In the genomic region with DNA sequence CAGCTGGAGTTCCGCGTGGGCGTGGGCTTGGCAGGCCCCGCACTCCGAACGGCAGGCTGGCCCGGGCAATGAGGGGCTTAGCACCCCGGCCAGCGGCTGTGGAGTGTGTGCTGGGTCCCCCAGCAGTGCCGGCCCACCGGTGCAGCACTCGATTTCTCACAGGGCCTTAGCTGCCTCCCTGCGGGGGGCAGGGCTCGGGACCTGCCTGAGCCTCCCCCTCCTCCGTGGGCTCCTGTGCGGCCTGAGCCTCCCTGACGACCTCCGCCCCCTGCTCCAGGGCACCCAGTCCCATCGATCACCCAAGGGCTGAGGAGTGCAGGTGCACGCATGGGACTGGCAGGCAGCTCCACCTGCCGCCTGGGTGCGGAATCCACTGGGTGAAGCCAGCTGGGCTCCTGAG, we compare ENCODE assay signal across 37 cellular contexts.
"Had no signal": no experiment of that assay in that cellular context is flagged by ENCODE, and none has a peak within 500 bp of the region (broad histone marks: within the 10 kb centered on the region; RNA-seq: fewer than 3 reads in every experiment).

No MANE protein-coding gene starts in this region.

- DNase-seq: activated effector memory CD4-positive, alpha-beta T cell treated with anti-CD3 and anti-CD28 coated beads, Interleukin-2, amount 50 U/mL, for 16 hours; activated effector memory CD4-positive, alpha-beta T cell treated with Interleukin-2 at 50 U/mL for 16 hours; activated gamma-delta T cell; activated gamma-delta T cell treated with Interleukin-2 at 50 U/mL for 16 hours; activated naive CD4-positive, alpha-beta T cell; activated naive CD4-positive, alpha-beta T cell treated with anti-CD3 and anti-CD28 coated beads for 36 hours; activated naive CD4-positive, alpha-beta T cell treated with anti-CD3 and anti-CD28 coated beads, Interleukin-2, amount 10 ng/mL, durations not matched to agents 7 days and 5 days; activated naive CD4-positive, alpha-beta T cell treated with anti-CD3 and anti-CD28 coated beads, Interleukin-2, amount 50 U/mL, for 16 hours; activated naive CD4-positive, alpha-beta T cell treated with Interleukin-2 at 50 U/mL for 16 hours; activated naive CD8-positive, alpha-beta T cell treated with anti-CD3 and anti-CD28 coated beads for 36 hours; activated naive CD8-positive, alpha-beta T cell treated with anti-CD3 and anti-CD28 coated beads, Interleukin-2, amount 10 ng/mL, durations not matched to agents 7 days and 5 days; activated naive CD8-positive, alpha-beta T cell treated with anti-CD3 and anti-CD28 coated beads, Interleukin-2, amount 50 U/mL, for 24 hours; activated T-cell treated with anti-CD3 and anti-CD28 coated beads for 4 hours; activated T-cell treated with anti-CD3 and anti-CD28 coated beads, Interleukin-2, amount 50 U/mL, for 1 hour; activated T-cell treated with anti-CD3 and anti-CD28 coated beads, Interleukin-2, amount 50 U/mL, for 24 hours; activated T-cell treated with anti-CD3 and anti-CD28 coated beads, Interleukin-2, amount 50 U/mL, for 4 hours; activated T-cell treated with anti-CD3 and anti-CD28 coated beads, Interleukin-2, amount 50 U/mL, for 48 hours; activated T-cell treated with anti-CD3 and anti-CD28 coated beads, Interleukin-2, amount 50 U/mL, for 72 hours; adrenal gland; amniotic stem cell; amygdala; anterior cingulate cortex; aorta; body of pancreas; brain microvascular endothelial cell; caudate nucleus; central memory CD4-positive, alpha-beta T cell; cerebellar nuclear complex had no signal

- H3K36me3 ChIP-seq: adrenal gland, brain microvascular endothelial cell, breast epithelium, cardiac muscle cell had no signal

- H3K27me3 ChIP-seq: adrenal gland, body of pancreas, brain microvascular endothelial cell, breast epithelium, cardiac muscle cell had no signal

- H3K9me3 ChIP-seq: adrenal gland, body of pancreas, breast epithelium had no signal

- H3K4me1 Mint-ChIP-seq: activated naive CD4-positive, alpha-beta T cell treated with anti-CD3 and anti-CD28 coated beads, Interleukin-2, amount 10 ng/mL, durations not matched to agents 7 days and 5 days; activated naive CD4-positive, alpha-beta T cell treated with anti-CD3 and anti-CD28 coated beads, Interleukin-2, amount 50 U/mL, for 24 hours; activated naive CD8-positive, alpha-beta T cell treated with anti-CD3 and anti-CD28 coated beads for 36 hours; activated naive CD8-positive, alpha-beta T cell treated with anti-CD3 and anti-CD28 coated beads, Interleukin-2, amount 10 ng/mL, durations not matched to agents 7 days and 5 days; activated naive CD8-positive, alpha-beta T cell treated with anti-CD3 and anti-CD28 coated beads, Interleukin-2, amount 50 U/mL, for 24 hours; activated T-helper 17 cell treated with anti-CD3 and anti-CD28 coated beads, Interleukin-2, amount 50 U/mL, for 72 hours had no signal

- H3K9me3 Mint-ChIP-seq: activated naive CD4-positive, alpha-beta T cell treated with anti-CD3 and anti-CD28 coated beads, Interleukin-2, amount 50 U/mL, for 24 hours; activated T-helper 17 cell treated with anti-CD3 and anti-CD28 coated beads, Interleukin-2, amount 50 U/mL, for 72 hours had no signal

- H3K36me3 Mint-ChIP-seq: activated naive CD4-positive, alpha-beta T cell treated with anti-CD3 and anti-CD28 coated beads, Interleukin-2, amount 10 ng/mL, durations not matched to agents 7 days and 5 days; activated naive CD4-positive, alpha-beta T cell treated with anti-CD3 and anti-CD28 coated beads, Interleukin-2, amount 50 U/mL, for 24 hours; activated naive CD4-positive, alpha-beta T cell treated with anti-CD3 and anti-CD28 coated beads, Interleukin-2, amount 50 U/mL, for 72 hours; activated naive CD8-positive, alpha-beta T cell; activated naive CD8-positive, alpha-beta T cell treated with anti-CD3 and anti-CD28 coated beads for 36 hours; activated naive CD8-positive, alpha-beta T cell treated with anti-CD3 and anti-CD28 coated beads, Interleukin-2, amount 10 ng/mL, durations not matched to agents 7 days and 5 days; brain had no signal

- H3K4me3 Mint-ChIP-seq: activated naive CD4-positive, alpha-beta T cell treated with anti-CD3 and anti-CD28 coated beads for 36 hours; activated naive CD4-positive, alpha-beta T cell treated with anti-CD3 and anti-CD28 coated beads, Interleukin-2, amount 10 ng/mL, durations not matched to agents 7 days and 5 days; activated naive CD4-positive, alpha-beta T cell treated with anti-CD3 and anti-CD28 coated beads, Interleukin-2, amount 50 U/mL, for 24 hours; activated naive CD8-positive, alpha-beta T cell; activated naive CD8-positive, alpha-beta T cell treated with anti-CD3 and anti-CD28 coated beads for 36 hours; activated naive CD8-positive, alpha-beta T cell treated with anti-CD3 and anti-CD28 coated beads, Interleukin-2, amount 10 ng/mL, durations not matched to agents 7 days and 5 days; activated naive CD8-positive, alpha-beta T cell treated with anti-CD3 and anti-CD28 coated beads, Interleukin-2, amount 50 U/mL, for 24 hours; activated T-cell treated with anti-CD3 and anti-CD28 coated beads, Interleukin-2, amount 50 U/mL, for 24 hours; activated T-cell treated with anti-CD3 and anti-CD28 coated beads, Interleukin-2, amount 50 U/mL, for 4 hours; activated T-cell treated with anti-CD3 and anti-CD28 coated beads, Interleukin-2, amount 50 U/mL, for 72 hours; activated T-helper 1 cell treated with anti-CD3 and anti-CD28 coated beads, Interleukin-12 subunit alpha, Interleukin-12 subunit beta, Interleukin-2, Interleukin-4 antibody, amounts not matched to agents 30 ng/mL and 10 ng/mL and 1 ng/mL, durations not matched to agents 14 hours and 24 hours and 36 hours; activated T-helper 17 cell treated with anti-CD3 and anti-CD28 coated beads, Interleukin-2, amount 50 U/mL, for 72 hours; brain had no signal

- H3K27me3 Mint-ChIP-seq: activated naive CD4-positive, alpha-beta T cell treated with anti-CD3 and anti-CD28 coated beads, Interleukin-2, amount 10 ng/mL, durations not matched to agents 7 days and 5 days; activated naive CD4-positive, alpha-beta T cell treated with anti-CD3 and anti-CD28 coated beads, Interleukin-2, amount 50 U/mL, for 24 hours; activated naive CD8-positive, alpha-beta T cell; activated naive CD8-positive, alpha-beta T cell treated with anti-CD3 and anti-CD28 coated beads for 36 hours; activated naive CD8-positive, alpha-beta T cell treated with anti-CD3 and anti-CD28 coated beads, Interleukin-2, amount 10 ng/mL, durations not matched to agents 7 days and 5 days; activated naive CD8-positive, alpha-beta T cell treated with anti-CD3 and anti-CD28 coated beads, Interleukin-2, amount 50 U/mL, for 24 hours; activated T-cell treated with anti-CD3 and anti-CD28 coated beads, Interleukin-2, amount 50 U/mL, for 24 hours; activated T-helper 17 cell treated with anti-CD3 and anti-CD28 coated beads, Interleukin-2, amount 50 U/mL, for 72 hours; brain had no signal

- H3K27ac Mint-ChIP-seq: activated naive CD4-positive, alpha-beta T cell treated with anti-CD3 and anti-CD28 coated beads for 36 hours; activated naive CD4-positive, alpha-beta T cell treated with anti-CD3 and anti-CD28 coated beads, Interleukin-2, amount 10 ng/mL, durations not matched to agents 7 days and 5 days; activated naive CD4-positive, alpha-beta T cell treated with anti-CD3 and anti-CD28 coated beads, Interleukin-2, amount 50 U/mL, for 24 hours; activated naive CD4-positive, alpha-beta T cell treated with anti-CD3 and anti-CD28 coated beads, Interleukin-2, amount 50 U/mL, for 72 hours; activated naive CD8-positive, alpha-beta T cell; activated naive CD8-positive, alpha-beta T cell treated with anti-CD3 and anti-CD28 coated beads for 36 hours; activated naive CD8-positive, alpha-beta T cell treated with anti-CD3 and anti-CD28 coated beads, Interleukin-2, amount 10 ng/mL, durations not matched to agents 7 days and 5 days; activated naive CD8-positive, alpha-beta T cell treated with anti-CD3 and anti-CD28 coated beads, Interleukin-2, amount 50 U/mL, for 24 hours; activated T-cell treated with anti-CD3 and anti-CD28 coated beads, Interleukin-2, amount 50 U/mL, for 24 hours; activated T-cell treated with anti-CD3 and anti-CD28 coated beads, Interleukin-2, amount 50 U/mL, for 72 hours; activated T-helper 1 cell treated with anti-CD3 and anti-CD28 coated beads, Interleukin-12 subunit alpha, Interleukin-12 subunit beta, Interleukin-2, Interleukin-4 antibody, amounts not matched to agents 30 ng/mL and 10 ng/mL and 1 ng/mL, durations not matched to agents 14 hours and 24 hours and 36 hours; activated T-helper 17 cell treated with anti-CD3 and anti-CD28 coated beads, Interleukin-2, amount 50 U/mL, for 72 hours; activated T-helper 2 cell treated with anti-CD3 and anti-CD28 coated beads, Interferon-gamma antibody, Interleukin-2, Interleukin-4, amounts not matched to agents 10 μg/mL and 5 μg/mL and 100 μg/mL, durations not matched to agents 14 hours and 24 hours and 36 hours; brain had no signal

- H3K4me1 ChIP-seq: adrenal gland, breast epithelium had no signal

- H3K4me3 ChIP-seq: adrenal gland, body of pancreas, breast epithelium, cardiac muscle cell had no signal

- H3K27ac ChIP-seq: adrenal gland, body of pancreas, brain microvascular endothelial cell, breast epithelium, cardiac muscle cell had no signal

- ATAC-seq: activated naive CD4-positive, alpha-beta T cell treated with anti-CD3 and anti-CD28 coated beads, Interleukin-2, amount 50 U/mL, for 72 hours; activated naive CD8-positive, alpha-beta T cell treated with anti-CD3 and anti-CD28 coated beads, Interleukin-2, amount 50 U/mL, for 24 hours; activated T-cell treated with anti-CD3 and anti-CD28 coated beads, Interleukin-2, amount 50 U/mL, for 4 hours; activated T-cell treated with anti-CD3 and anti-CD28 coated beads, Interleukin-2, amount 50 U/mL, for 72 hours; activated T-helper 17 cell treated with anti-CD3 and anti-CD28 coated beads, Interleukin-2, amount 50 U/mL, for 72 hours; body of pancreas had no signal
